ENCODE assay signal across 1 cellular context in the genomic region with DNA sequence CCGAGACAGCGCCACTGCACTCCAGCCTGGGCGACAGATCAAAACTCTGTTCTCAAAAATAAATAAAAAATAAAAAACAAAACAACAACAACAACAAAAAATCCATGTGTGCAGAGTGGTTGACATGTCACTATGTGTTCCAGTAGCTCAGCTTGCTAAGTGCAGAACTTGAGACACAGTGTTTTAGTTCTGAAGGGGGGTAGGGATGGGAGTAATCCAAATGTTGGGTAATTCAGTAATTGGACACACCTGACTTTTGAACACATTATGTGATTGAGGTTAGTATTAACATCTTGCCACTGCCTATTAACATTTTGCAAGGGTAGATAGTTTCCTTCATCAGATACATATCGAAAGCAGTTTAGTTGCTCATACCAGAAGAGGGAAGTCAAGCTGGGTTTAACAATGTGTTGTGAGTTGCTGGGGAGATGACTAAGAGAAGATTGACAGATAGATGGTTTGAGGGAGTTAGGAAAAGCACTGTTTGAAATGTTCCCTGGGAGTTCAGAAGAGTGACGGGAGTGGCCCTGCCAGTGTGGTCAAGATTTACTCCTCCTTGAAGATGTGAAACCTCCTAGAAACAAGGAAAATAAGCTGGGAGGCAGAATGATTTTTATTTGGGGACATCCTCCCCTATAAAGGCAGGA.
TF ChIP-seq lines count a peak whose summit lies in the region.

No MANE protein-coding gene starts in this region.

TF ChIP-seq in GM23338, 12 proteins besides CTCF, POLR2A, EP300 and RAD21 (continued from another document):
- TF ChIP-seq, protein P1, sequence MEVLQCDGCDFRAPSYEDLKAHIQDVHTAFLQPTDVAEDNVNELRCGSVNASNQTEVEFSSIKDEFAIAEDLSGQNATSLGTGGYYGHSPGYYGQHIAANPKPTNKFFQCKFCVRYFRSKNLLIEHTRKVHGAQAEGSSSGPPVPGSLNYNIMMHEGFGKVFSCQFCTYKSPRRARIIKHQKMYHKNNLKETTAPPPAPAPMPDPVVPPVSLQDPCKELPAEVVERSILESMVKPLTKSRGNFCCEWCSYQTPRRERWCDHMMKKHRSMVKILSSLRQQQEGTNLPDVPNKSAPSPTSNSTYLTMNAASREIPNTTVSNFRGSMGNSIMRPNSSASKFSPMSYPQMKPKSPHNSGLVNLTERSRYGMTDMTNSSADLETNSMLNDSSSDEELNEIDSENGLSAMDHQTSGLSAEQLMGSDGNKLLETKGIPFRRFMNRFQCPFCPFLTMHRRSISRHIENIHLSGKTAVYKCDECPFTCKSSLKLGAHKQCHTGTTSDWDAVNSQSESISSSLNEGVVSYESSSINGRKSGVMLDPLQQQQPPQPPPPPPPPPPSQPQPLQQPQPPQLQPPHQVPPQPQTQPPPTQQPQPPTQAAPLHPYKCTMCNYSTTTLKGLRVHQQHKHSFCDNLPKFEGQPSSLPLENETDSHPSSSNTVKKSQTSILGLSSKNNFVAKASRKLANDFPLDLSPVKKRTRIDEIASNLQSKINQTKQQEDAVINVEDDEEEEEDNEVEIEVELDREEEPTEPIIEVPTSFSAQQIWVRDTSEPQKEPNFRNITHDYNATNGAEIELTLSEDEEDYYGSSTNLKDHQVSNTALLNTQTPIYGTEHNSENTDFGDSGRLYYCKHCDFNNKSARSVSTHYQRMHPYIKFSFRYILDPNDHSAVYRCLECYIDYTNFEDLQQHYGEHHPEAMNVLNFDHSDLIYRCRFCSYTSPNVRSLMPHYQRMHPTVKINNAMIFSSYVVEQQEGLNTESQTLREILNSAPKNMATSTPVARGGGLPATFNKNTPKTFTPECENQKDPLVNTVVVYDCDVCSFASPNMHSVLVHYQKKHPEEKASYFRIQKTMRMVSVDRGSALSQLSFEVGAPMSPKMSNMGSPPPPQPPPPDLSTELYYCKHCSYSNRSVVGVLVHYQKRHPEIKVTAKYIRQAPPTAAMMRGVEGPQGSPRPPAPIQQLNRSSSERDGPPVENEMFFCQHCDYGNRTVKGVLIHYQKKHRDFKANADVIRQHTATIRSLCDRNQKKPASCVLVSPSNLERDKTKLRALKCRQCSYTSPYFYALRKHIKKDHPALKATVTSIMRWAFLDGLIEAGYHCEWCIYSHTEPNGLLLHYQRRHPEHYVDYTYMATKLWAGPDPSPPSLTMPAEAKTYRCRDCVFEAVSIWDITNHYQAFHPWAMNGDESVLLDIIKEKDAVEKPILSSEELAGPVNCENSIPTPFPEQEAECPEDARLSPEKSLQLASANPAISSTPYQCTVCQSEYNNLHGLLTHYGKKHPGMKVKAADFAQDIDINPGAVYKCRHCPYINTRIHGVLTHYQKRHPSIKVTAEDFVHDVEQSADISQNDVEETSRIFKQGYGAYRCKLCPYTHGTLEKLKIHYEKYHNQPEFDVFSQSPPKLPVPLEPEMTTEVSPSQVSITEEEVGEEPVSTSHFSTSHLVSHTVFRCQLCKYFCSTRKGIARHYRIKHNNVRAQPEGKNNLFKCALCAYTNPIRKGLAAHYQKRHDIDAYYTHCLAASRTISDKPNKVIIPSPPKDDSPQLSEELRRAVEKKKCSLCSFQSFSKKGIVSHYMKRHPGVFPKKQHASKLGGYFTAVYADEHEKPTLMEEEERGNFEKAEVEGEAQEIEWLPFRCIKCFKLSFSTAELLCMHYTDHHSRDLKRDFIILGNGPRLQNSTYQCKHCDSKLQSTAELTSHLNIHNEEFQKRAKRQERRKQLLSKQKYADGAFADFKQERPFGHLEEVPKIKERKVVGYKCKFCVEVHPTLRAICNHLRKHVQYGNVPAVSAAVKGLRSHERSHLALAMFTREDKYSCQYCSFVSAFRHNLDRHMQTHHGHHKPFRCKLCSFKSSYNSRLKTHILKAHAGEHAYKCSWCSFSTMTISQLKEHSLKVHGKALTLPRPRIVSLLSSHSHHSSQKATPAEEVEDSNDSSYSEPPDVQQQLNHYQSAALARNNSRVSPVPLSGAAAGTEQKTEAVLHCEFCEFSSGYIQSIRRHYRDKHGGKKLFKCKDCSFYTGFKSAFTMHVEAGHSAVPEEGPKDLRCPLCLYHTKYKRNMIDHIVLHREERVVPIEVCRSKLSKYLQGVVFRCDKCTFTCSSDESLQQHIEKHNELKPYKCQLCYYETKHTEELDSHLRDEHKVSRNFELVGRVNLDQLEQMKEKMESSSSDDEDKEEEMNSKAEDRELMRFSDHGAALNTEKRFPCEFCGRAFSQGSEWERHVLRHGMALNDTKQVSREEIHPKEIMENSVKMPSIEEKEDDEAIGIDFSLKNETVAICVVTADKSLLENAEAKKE (CRISPR knock-in tag; IDR thresholded peaks at IDR 0.05), result no peak
- no peak for TF ChIP-seq POLR2AphosphoS5 (IDR thresholded peaks at IDR 0.05; ENCODE audit: low read depth)
- no peak for TF ChIP-seq EZH2 (IDR thresholded peaks at IDR 0.05; ENCODE audit: low read depth, unreplicated experiment)
- no peak for TF ChIP-seq STAT1 (IDR thresholded peaks at IDR 0.05; ENCODE audit: unreplicated experiment)
- no peak for TF ChIP-seq JUNB (IDR thresholded peaks at IDR 0.05; ENCODE audit: unreplicated experiment)
- TF ChIP-seq ZNF331 (CRISPR knock-in tag; IDR thresholded peaks at IDR 0.05; ENCODE audit: low read depth), result no peak
- TF ChIP-seq ETS1 (IDR thresholded peaks at IDR 0.05), result no peak
